In the genomic region with DNA sequence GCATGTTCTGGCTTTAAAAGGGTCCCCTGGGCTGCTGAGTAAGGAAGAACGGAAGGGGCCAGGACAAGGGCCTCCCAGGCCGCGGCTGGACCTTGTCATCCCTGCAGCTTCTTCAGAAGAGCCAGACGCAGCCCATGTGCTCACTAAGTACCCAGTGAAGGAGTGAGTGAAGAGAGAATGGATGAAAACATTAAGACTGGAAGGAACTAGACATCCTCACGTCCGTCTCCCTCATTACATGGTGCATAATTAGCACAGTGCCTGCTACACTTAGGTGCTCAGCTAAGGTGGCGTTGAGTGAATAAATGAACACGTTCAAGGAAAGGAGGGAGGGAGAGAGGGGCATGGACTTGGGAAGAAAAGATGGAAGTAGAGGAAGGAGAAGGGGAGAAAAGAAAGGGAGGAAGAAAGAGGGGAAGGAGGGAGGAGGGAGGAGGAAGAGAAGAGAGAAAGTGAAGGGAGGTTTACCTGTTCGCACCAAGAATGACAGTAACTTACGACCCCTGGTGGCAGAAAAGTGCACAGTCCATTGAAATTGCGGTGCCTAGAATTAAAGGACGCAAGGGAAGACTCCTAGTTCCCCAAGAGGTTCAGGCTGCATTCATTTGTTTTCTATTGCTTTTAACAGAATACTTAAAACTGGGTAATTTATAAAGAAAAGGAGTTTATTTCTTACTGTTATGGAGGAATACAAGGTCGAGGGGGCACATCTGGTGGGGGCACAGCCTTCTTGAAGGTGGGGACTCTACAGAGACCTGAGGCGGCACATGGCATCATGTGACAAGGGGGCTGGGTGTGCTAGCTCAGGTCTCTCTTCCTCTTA, we compare ENCODE assay signal across 8 cellular contexts. TPM values are rescaled to one million over a fixed set of nuclear protein-coding genes. Genes with fewer than 3 reads are reported as not detected.
DNase-seq lines count a peak whose midpoint lies in the region; ATAC-seq and TF ChIP-seq lines count a peak whose summit lies in the region.

No MANE protein-coding gene starts in this region.

- H3K4me1 ChIP-seq in colonic mucosa, result no peaks in the 10 kb centered on the region

- H3K27me3 ChIP-seq in colonic mucosa, result no peaks in the 10 kb centered on the region

- no peak overlapping the region for H3K9ac ChIP-seq in colonic mucosa (ENCODE audit: low read depth in 2 of 2, low read length in 2 of 2)

- no peaks in the 10 kb centered on the region for H3K27me3 Mint-ChIP-seq in memory B cell

- H3K4me1 Mint-ChIP-seq in memory B cell, result peaks cover 23% of the 10 kb centered on the region

- no peaks in the 10 kb centered on the region for H3K9me3 ChIP-seq in colonic mucosa

- H3K36me3 ChIP-seq in colonic mucosa, result no peaks in the 10 kb centered on the region

- no peak overlapping the region for H3K27ac ChIP-seq in colonic mucosa

- no peak overlapping the region for H3K4me3 ChIP-seq in colonic mucosa

- peak; percentile 35 for DNase-seq in A172 (ENCODE audit: low spot score)
- peak; percentile 44 for DNase-seq in GM19238 (ENCODE audit: insufficient read length, low spot score)
- DNase-seq in NCI-H226, result peak; percentile 7
- peak; percentile 76 for DNase-seq in activated CD4-positive, alpha-beta T cell treated with anti-CD3 and anti-CD28 coated beads for 48 hours
- DNase-seq in colonic mucosa, result peak; percentile 79
- peak; percentile 56 to 69 for DNase-seq in memory B cell (ENCODE audit: low spot score in 2 of 2)
- DNase-seq in stimulated activated CD8-positive, alpha-beta memory T cell treated with anti-CD3 and anti-CD28 coated beads, Interleukin-4, amount 100 ng/mL, for 1 hour (ENCODE audit: low read depth in 2 of 2, low spot score in 1 of 2), result peak; percentile 32 to 41

- ATAC-seq in memory B cell (ENCODE audit: low read depth) (peak; percentile 74), HG03520 (IDR thresholded peaks at IDR 0.05; ENCODE audit: unreplicated experiment) (no peak)

- H3K4me3 Mint-ChIP-seq in memory B cell, result no peak overlapping the region

- intact Hi-C loops in colonic mucosa (cut with DNase I), result loop anchor here (5.0 to 10.0 kb wide), 2 partner anchors 116 to 159 kb away; no protein-coding TSS in a partner anchor

- peak overlapping the region; percentile 48 for H3K27ac Mint-ChIP-seq in memory B cell

- peak; percentile 73 for TF ChIP-seq CTCF in colonic mucosa (IDR thresholded peaks at IDR 0.05)

- H3K9me3 Mint-ChIP-seq in memory B cell, result no peaks in the 10 kb centered on the region

- H3K36me3 Mint-ChIP-seq in memory B cell, result peaks cover 11% of the 10 kb centered on the region

RNA-seq across cellular contexts. Expression of a gene that starts 8.0 kb away (rescaled TPM):
- 23.3 and 24.9 TPM in 2 replicates for total RNA-seq in A172 (2014; rRNA removed; shearing (Covaris generic))
- 10 to 100 TPM in 1 of 2 donors, 1 to 10 TPM in 1; 9.2 to 11.1 TPM for total RNA-seq in colonic mucosa

RNA-seq across cellular contexts. Expression of a gene that starts 28.2 kb away (rescaled TPM):
- 7.3 and 11.8 TPM in 2 replicates for total RNA-seq in A172 (2014; rRNA removed; shearing (Covaris generic))
- 10 to 100 TPM; 28.3 to 43.6 TPM for total RNA-seq in colonic mucosa

RNA-seq across cellular contexts. Expression of a gene that starts 30.0 kb away (rescaled TPM):
- not detected in 2 replicates for total RNA-seq in A172 (2014; rRNA removed; shearing (Covaris generic))
- under 1 TPM; 0.08 to 0.25 TPM for total RNA-seq in colonic mucosa

Comparison
In these comparisons a context has a peak if more than half of its experiments do, and no peak if none do; other contexts are left out.
1. DNase-seq: peak in every context shown above with its lines; median percentile 79 in colonic mucosa; 76 in activated CD4-positive, alpha-beta T cell treated with anti-CD3 and anti-CD28 coated beads for 48 hours; 62 in memory B cell; 44 in GM19238; 36 in stimulated activated CD8-positive, alpha-beta memory T cell treated with anti-CD3 and anti-CD28 coated beads, Interleukin-4, amount 100 ng/mL, for 1 hour; 35 in A172; 7 in NCI-H226.